In genomic region chr19:45972081-45972943, GRCh38 we compare ENCODE assay signal across 8 cellular contexts. TPM values are rescaled to one million over a fixed set of nuclear protein-coding genes. Genes with fewer than 3 reads are reported as not detected.
A peak's percentile ranks its signal among the peaks of the same experiment; 100 is the strongest.
DNase-seq lines count a peak whose midpoint lies in the region; ATAC-seq, FAIRE-seq and TF ChIP-seq lines count a peak whose summit lies in the region.

No MANE protein-coding gene starts in this region.

- no peaks in the 10 kb centered on the region for H4K20me1 ChIP-seq in SK-N-SH (ENCODE audit: insufficient read depth)
- peaks cover 15% of the 10 kb centered on the region for H4K20me1 ChIP-seq in astrocyte (ENCODE audit: insufficient read depth, low read length)

- H3K27ac Mint-ChIP-seq in astrocyte (ENCODE audit: unreplicated experiment): no peak overlapping the region

- no peaks in the 10 kb centered on the region for H3K9me3 Mint-ChIP-seq in astrocyte (ENCODE audit: unreplicated experiment)

- H3K36me3 ChIP-seq in SK-N-SH (replicated peaks in 1 of 2; ENCODE audit: control insufficient read depth in 1 of 2, insufficient read depth in 2 of 2, low read length in 1 of 2) (no peaks in the 10 kb centered on the region), astrocyte (ENCODE audit: insufficient read depth, low read length) (no peaks in the 10 kb centered on the region), liver (ENCODE audit: control insufficient read depth in 4 of 4, insufficient read depth in 3 of 4, low read depth in 1 of 4, low read length in 3 of 4) (no peaks in the 10 kb centered on the region), thyroid gland (no peaks in the 10 kb centered on the region)

- H3F3A ChIP-seq in SK-N-SH (replicated peaks; ENCODE audit: insufficient read depth): peaks cover 8% of the 10 kb centered on the region

- no peaks in the 10 kb centered on the region for H3K9me2 ChIP-seq in SK-N-SH

- no peak overlapping the region for H3K27ac ChIP-seq in SK-N-SH (ENCODE audit: low read depth in 2 of 2, low read length in 1 of 2)
- no peak overlapping the region for H3K27ac ChIP-seq in astrocyte (ENCODE audit: low read depth, low read length)
- peak overlapping the region in 1 of 2 donors; percentile 21 for H3K27ac ChIP-seq in liver (ENCODE audit: low read depth in 1 of 2, low read length in 2 of 2)
- peak overlapping the region in 2 of 3 donors; percentile 43 to 52 for H3K27ac ChIP-seq in thyroid gland

- H2AFZ ChIP-seq in SK-N-SH (ENCODE audit: low read depth) (no peak overlapping the region), astrocyte (ENCODE audit: low read depth, low read length) (no peak overlapping the region)

- H3K36me3 Mint-ChIP-seq in astrocyte (ENCODE audit: low read depth, unreplicated experiment): peaks cover 10% of the 10 kb centered on the region

- no peak for TF ChIP-seq EP300 in SK-N-SH (IDR thresholded peaks at IDR 0.05; ENCODE audit: borderline replicate concordance in 1 of 2, low read depth in 1 of 2, low read length in 1 of 2)

- no peak overlapping the region for H3K9ac ChIP-seq in SK-N-SH
- peak overlapping the region; percentile 27 for H3K9ac ChIP-seq in astrocyte (ENCODE audit: low read length)
- H3K9ac ChIP-seq in liver (ENCODE audit: low read depth in 1 of 2, low read length in 2 of 2): no peak overlapping the region

- H3K4me1 ChIP-seq in SK-N-SH (ENCODE audit: control insufficient read depth in 1 of 2, insufficient read depth in 2 of 2, low read depth in 1 of 2, low read length in 1 of 2) (peaks cover 0 to 9% of the 10 kb centered on the region in 2 experiments; a peak in 1 of 4 replicates), astrocyte (ENCODE audit: insufficient read depth, low read length) (peaks cover 10% of the 10 kb centered on the region), liver (ENCODE audit: control insufficient read depth in 4 of 4, insufficient read depth in 4 of 4, low read length in 3 of 4) (peaks cover 0 to 2% (median 0%) of the 10 kb centered on the region in 4 donors), thyroid gland (no peaks in the 10 kb centered on the region)

- CTCF ChIA-PET in SK-N-SH (lab: Yijun Ruan, JAX): interaction anchor here (0.9 to 1.2 kb wide), 2 partner anchors 9 to 14 kb away, joined by 3 read pairs; no protein-coding TSS in a partner anchor

- H3K4me2 ChIP-seq in SK-N-SH (peak overlapping the region; percentile 79), astrocyte (ENCODE audit: low read length) (peak overlapping the region; percentile 80)

- POLR2A ChIA-PET in SK-N-SH (lab: Yijun Ruan, JAX): no interaction called here

- ATAC-seq in SK-N-SH treated with all-trans-retinoic acid at 6 μM for 48 hours (no peak), HG03571 (IDR thresholded peaks at IDR 0.05; ENCODE audit: unreplicated experiment) (no peak)

- no peaks in the 10 kb centered on the region for H3K27me3 ChIP-seq in SK-N-SH (ENCODE audit: insufficient read depth)
- peaks cover 12% of the 10 kb centered on the region for H3K27me3 ChIP-seq in astrocyte (ENCODE audit: insufficient read depth, low read length)
- H3K27me3 ChIP-seq in liver (ENCODE audit: control insufficient read depth in 4 of 4, insufficient read depth in 4 of 4, low read length in 3 of 4): peaks cover 0 to 15% (median 4%) of the 10 kb centered on the region in 4 donors
- peaks cover 7% of the 10 kb centered on the region for H3K27me3 ChIP-seq in thyroid gland

- peak overlapping the region; percentile 79 for H3K4me3 Mint-ChIP-seq in astrocyte (ENCODE audit: unreplicated experiment)

- intact Hi-C loops in thyroid gland (cut with DNase I): no loop called here

- peaks cover 31% of the 10 kb centered on the region for H3K27me3 Mint-ChIP-seq in astrocyte (ENCODE audit: low read depth, unreplicated experiment)

- no peak for FAIRE-seq in astrocyte (lab: Jason Lieb, UNC)

- H3K4me3 ChIP-seq in SK-N-SH (ENCODE audit: low read depth in 2 of 2, low read length in 1 of 2) (peak overlapping the region; percentile 45 to 60), astrocyte (ENCODE audit: insufficient read depth, low read depth, low read length) (peak overlapping the region; percentile 45), liver (ENCODE audit: low read depth in 1 of 3, low read length in 3 of 3) (peak overlapping the region in 2 of 3 donors; percentile 3 to 42), thyroid gland (replicated peaks in 1 of 3) (peak overlapping the region in 1 of 3 donors; percentile 24)

- H3K4me1 Mint-ChIP-seq in astrocyte (ENCODE audit: low read depth, unreplicated experiment): peaks cover 2% of the 10 kb centered on the region

- DNase-seq in SK-N-SH: peak; percentile 56
- no peak for DNase-seq in astrocyte (ENCODE audit: low read depth)
- peak in 1 of 2 donors; percentile 9 for DNase-seq in thyroid gland
- DNase-seq in activated gamma-delta T cell (lab: John Stamatoyannopoulos, UW): no peak
- DNase-seq in NCI-H510A treated with DMSO at 0.1 percent for 48 hours (lab: John Stamatoyannopoulos, UW): no peak

- H3K9me3 ChIP-seq in SK-N-SH (no peaks in the 10 kb centered on the region), astrocyte (ENCODE audit: insufficient read depth, low read depth, low read length) (no peaks in the 10 kb centered on the region), liver (ENCODE audit: control insufficient read depth in 4 of 4, low read length in 3 of 4) (no peaks in the 10 kb centered on the region), thyroid gland (no peaks in the 10 kb centered on the region)

- TF ChIP-seq RAD21 in SK-N-SH (IDR thresholded peaks at IDR 0.05; ENCODE audit: low read length): no peak
- TF ChIP-seq RAD21 in liver (IDR thresholded peaks at IDR 0.05): no peak

- TF ChIP-seq POLR2A in thyroid gland (IDR thresholded peaks at IDR 0.05): no peak

- H3K79me2 ChIP-seq in SK-N-SH (ENCODE audit: insufficient read depth) (no peaks in the 10 kb centered on the region), astrocyte (ENCODE audit: insufficient read depth, low read length) (no peaks in the 10 kb centered on the region)

- WGBS in SK-N-SH (ENCODE audit: low lambda C conversion rate): 50% methylated on average over 18 of the region's 18 CpGs
- WGBS in liver: 21% methylated on average over 18 of the region's 18 CpGs
- WGBS in thyroid gland, 2 donors: 15 to 18% methylated on average over 18 of the region's 18 CpGs

- TF ChIP-seq CTCF in SK-N-SH (IDR thresholded peaks at IDR 0.05): no peak
- TF ChIP-seq CTCF in astrocyte (IDR thresholded peaks at IDR 0.05; ENCODE audit: insufficient read depth, low read depth, low read length): no peak
- no peak for TF ChIP-seq CTCF in liver (IDR thresholded peaks at IDR 0.05; ENCODE audit: low read depth, low read length, missing input control)
- no peak for TF ChIP-seq CTCF in thyroid gland (IDR thresholded peaks at IDR 0.05)

TF ChIP-seq in SK-N-SH, 30 proteins besides CTCF, POLR2A, EP300 and RAD21 (continues in another document):
- TF ChIP-seq NFIC (IDR thresholded peaks at IDR 0.05; ENCODE audit: borderline replicate concordance): no peak
- no peak for TF ChIP-seq TEAD4 (IDR thresholded peaks at IDR 0.05; ENCODE audit: borderline replicate concordance, insufficient read depth)
- TF ChIP-seq ELF1 (IDR thresholded peaks at IDR 0.05): no peak
- no peak for TF ChIP-seq RXRA (IDR thresholded peaks at IDR 0.05; ENCODE audit: borderline replicate concordance, low read depth)
- no peak for TF ChIP-seq EZH2phosphoT487 (IDR thresholded peaks at IDR 0.05; ENCODE audit: borderline replicate concordance, low read depth)
- TF ChIP-seq SIN3A (IDR thresholded peaks at IDR 0.05; ENCODE audit: borderline replicate concordance, low read depth, low read length): no peak

TF ChIP-seq in SK-N-SH treated with all-trans-retinoic acid at 6 μM for 48 hours, 23 proteins besides CTCF, POLR2A, EP300 and RAD21 (continues in another document):
- no peak for TF ChIP-seq PPARA (CRISPR knock-in tag; IDR thresholded peaks at IDR 0.05; ENCODE audit: borderline replicate concordance)

TF ChIP-seq in liver, 16 proteins besides CTCF, POLR2A, EP300 and RAD21 (continues in another document):
- TF ChIP-seq NR2F2 (IDR thresholded peaks at IDR 0.05): no peak
- TF ChIP-seq, protein P1, sequence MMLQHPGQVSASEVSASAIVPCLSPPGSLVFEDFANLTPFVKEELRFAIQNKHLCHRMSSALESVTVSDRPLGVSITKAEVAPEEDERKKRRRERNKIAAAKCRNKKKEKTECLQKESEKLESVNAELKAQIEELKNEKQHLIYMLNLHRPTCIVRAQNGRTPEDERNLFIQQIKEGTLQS (IDR thresholded peaks at IDR 0.05): no peak
- no peak for TF ChIP-seq RXRA (IDR thresholded peaks at IDR 0.05)
- TF ChIP-seq FOXA2 (IDR thresholded peaks at IDR 0.05): no peak
- TF ChIP-seq SP1 (IDR thresholded peaks at IDR 0.05): no peak
- TF ChIP-seq, protein P2, sequence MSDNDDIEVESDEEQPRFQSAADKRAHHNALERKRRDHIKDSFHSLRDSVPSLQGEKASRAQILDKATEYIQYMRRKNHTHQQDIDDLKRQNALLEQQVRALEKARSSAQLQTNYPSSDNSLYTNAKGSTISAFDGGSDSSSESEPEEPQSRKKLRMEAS (IDR thresholded peaks at IDR 0.05): no peak
- no peak for TF ChIP-seq FOXA1 (IDR thresholded peaks at IDR 0.05)
- no peak for TF ChIP-seq HNF4G (IDR thresholded peaks at IDR 0.05)
- TF ChIP-seq HNF4A (conservative IDR thresholded peaks at IDR 0.05): no peak
- TF ChIP-seq JUND (IDR thresholded peaks at IDR 0.05): no peak
- TF ChIP-seq YY1 (IDR thresholded peaks at IDR 0.05): no peak

RNA-seq across cellular contexts. Expression of gene NOVA2, which starts 1.4 kb away (rescaled TPM):
- polyA plus RNA-seq in SK-N-SH (2012; rRNA removed): 1.3 and 1.9 TPM in 2 replicates
- 1.7 and 2.1 TPM in 2 replicates for polyA plus RNA-seq in SK-N-SH (2012; cell fraction: cytosol; rRNA removed)
- 3.6 and 4.1 TPM in 2 replicates for polyA plus RNA-seq in SK-N-SH (2012; cell fraction: nucleus; rRNA removed)
- total RNA-seq in astrocyte: 10.7 and 11.1 TPM in 2 replicates
- total RNA-seq in liver: 1 to 10 TPM in 1 of 2 donors, under 1 TPM in 1; 0.47 to 1.6 TPM
- under 1 TPM; 0.31 to 0.37 TPM for polyA plus RNA-seq in liver
- 1 to 10 TPM; 1.5 to 3.6 (median 2.6) TPM for total RNA-seq in thyroid gland

RNA-seq across cellular contexts. Expression of gene CCDC61, which starts 23.0 kb away (rescaled TPM):
- polyA plus RNA-seq in SK-N-SH (2012; rRNA removed): 6.8 and 7.6 TPM in 2 replicates
- 2.4 and 4.4 TPM in 2 replicates for polyA plus RNA-seq in SK-N-SH (2012; cell fraction: cytosol; rRNA removed)
- 17.0 and 20.6 TPM in 2 replicates for polyA plus RNA-seq in SK-N-SH (2012; cell fraction: nucleus; rRNA removed)
- 6.6 and 6.7 TPM in 2 replicates for total RNA-seq in astrocyte
- total RNA-seq in liver: 1 to 10 TPM; 2.6 to 3.1 TPM
- 1 to 10 TPM; 1.7 to 6.3 TPM for polyA plus RNA-seq in liver
- 10 to 100 TPM in 2 of 4 donors, 1 to 10 TPM in 2; 8.5 to 12.4 (median 9.8) TPM for total RNA-seq in thyroid gland

RNA-seq across cellular contexts. Expression of gene PGLYRP1, which starts 50.5 kb away (rescaled TPM):
- not detected in 2 replicates for polyA plus RNA-seq in SK-N-SH (2012; rRNA removed)
- not detected in 2 replicates for polyA plus RNA-seq in SK-N-SH (2012; cell fraction: cytosol; rRNA removed)
- polyA plus RNA-seq in SK-N-SH (2012; cell fraction: nucleus; rRNA removed): not detected in 2 replicates
- total RNA-seq in astrocyte: not detected in 2 replicates
- total RNA-seq in liver: 10 to 100 TPM in 1 of 2 donors, under 1 TPM in 1; 0.25 to 13.9 TPM
- 1 to 10 TPM in 1 of 2 donors, under 1 TPM in 1; 0.31 to 1.2 TPM for polyA plus RNA-seq in liver
- total RNA-seq in thyroid gland: 1 to 10 TPM in 1 of 4 donors, not detected in 3; 2.0 TPM

RNA-seq across cellular contexts. Expression of gene NANOS2, which starts 57.7 kb away (rescaled TPM):
- polyA plus RNA-seq in SK-N-SH (2012; rRNA removed) (not detected in 2 replicates), liver (not detected)
- not detected in 2 replicates for polyA plus RNA-seq in SK-N-SH (2012; cell fraction: cytosol; rRNA removed)
- not detected in 2 replicates for polyA plus RNA-seq in SK-N-SH (2012; cell fraction: nucleus; rRNA removed)
- total RNA-seq in astrocyte (not detected in 2 replicates), liver (not detected), thyroid gland (not detected)

Comparison
In these comparisons a context has a peak if more than half of its experiments do, and no peak if none do; other contexts are left out.
1. H3K27ac ChIP-seq: peak in thyroid gland (2 of 3); none in SK-N-SH (0 of 2) and astrocyte (single experiment).